10 cellular contexts compared by ENCODE assay signal in genomic region chr10:133100706-133101463, GRCh38. TPM values are rescaled to one million over a fixed set of nuclear protein-coding genes. Genes with fewer than 3 reads are reported as not detected.
DNase-seq lines count a peak whose midpoint lies in the region; ATAC-seq, FAIRE-seq and TF ChIP-seq lines count a peak whose summit lies in the region.
"Had no signal": no experiment of that assay in that cellular context is flagged by ENCODE, and none has a peak within 500 bp of the region (broad histone marks: within the 10 kb centered on the region; RNA-seq: fewer than 3 reads in every experiment).

No MANE protein-coding gene starts in this region.

- peak; percentile 73 for ATAC-seq in left lung
- ATAC-seq in psoas muscle: no peak

- H3K4me3 ChIP-seq in left lung (no peak overlapping the region), psoas muscle (no peak overlapping the region)
- H3K4me3 ChIP-seq: SK-N-MC had no signal

- H3K27me3 ChIP-seq in left lung: peaks cover 5 to 100% of the 10 kb centered on the region in 2 donors
- peaks cover 0 to 33% (median 6%) of the 10 kb centered on the region in 3 donors for H3K27me3 ChIP-seq in psoas muscle (ENCODE audit: insufficient read depth in 3 of 3, low read length in 2 of 3)

- no peak for FAIRE-seq in GM12892 (lab: Jason Lieb, UNC)

- peaks cover 0 to under 1% of the 10 kb centered on the region in 2 donors for H3K9me3 ChIP-seq in left lung
- no peaks in the 10 kb centered on the region for H3K9me3 ChIP-seq in psoas muscle

- no peaks in the 10 kb centered on the region for H3K4me1 ChIP-seq in left lung
- no peaks in the 10 kb centered on the region for H3K4me1 ChIP-seq in psoas muscle

- no peak for TF ChIP-seq POLR2A in GM12892 (IDR thresholded peaks at IDR 0.05; ENCODE audit: low read depth, low read length)

- intact Hi-C loops in left lung (cut with DNase I) (no loop called here), psoas muscle (cut with DNase I) (no loop called here)

- WGBS in psoas muscle, 3 donors: 48 to 62% (median 49%) methylated on average over 39 to 40 of the region's 40 CpGs

- DNase-seq in COLO668 (lab: John Stamatoyannopoulos, UW; ENCODE audit: unreplicated experiment): peak; percentile 13
- DNase-seq in HK-2 (ENCODE audit: unreplicated experiment): peak; percentile 29
- DNase-seq in activated CD8-positive, alpha-beta memory T cell treated with anti-CD3 and anti-CD28 coated beads, Interleukin-2, amount 50 U/mL, for 48 hours: peak; percentile 64
- peak in 1 of 2 donors; percentile 80 for DNase-seq in left lung
- no peak for DNase-seq in psoas muscle
- no peak for DNase-seq in GM12892 (ENCODE audit: insufficient read length)
- no peak for DNase-seq in pons (ENCODE audit: low spot score)
- no peak for DNase-seq in NCI-H2081 treated with DMSO at 0.1 percent for 48 hours (lab: John Stamatoyannopoulos, UW)
- DNase-seq: naive thymus-derived CD8-positive, alpha-beta T cell had no signal

- no peaks in the 10 kb centered on the region for H3K36me3 ChIP-seq in left lung
- no peaks in the 10 kb centered on the region for H3K36me3 ChIP-seq in psoas muscle (ENCODE audit: insufficient read depth in 1 of 2, low read depth in 1 of 2)

- TF ChIP-seq CTCF in left lung (IDR thresholded peaks at IDR 0.05) (no peak), psoas muscle (IDR thresholded peaks at IDR 0.05) (no peak)

- H3K27ac ChIP-seq in left lung (no peak overlapping the region), psoas muscle (no peak overlapping the region)
- H3K27ac ChIP-seq: SK-N-MC had no signal

RNA-seq across cellular contexts. Expression of gene ADGRA1, which starts 13.2 kb away (rescaled TPM):
- total RNA-seq in left lung (under 1 TPM in 1 of 2 donors, not detected in 1; 0.24 TPM), psoas muscle (under 1 TPM in 3 of 4 donors, not detected in 1; 0.06 to 0.84 (median 0.44) TPM)
- polyA plus RNA-seq in psoas muscle: under 1 TPM in 2 of 3 donors, not detected in 1; 0.05 to 0.08 TPM
- polyA plus RNA-seq in GM12892 (2012; ENCODE audit: missing spikeins): not detected
- total RNA-seq: naive thymus-derived CD8-positive, alpha-beta T cell had no signal
- polyA plus RNA-seq: naive thymus-derived CD8-positive, alpha-beta T cell had no signal

RNA-seq across cellular contexts. Expression of gene KNDC1, which starts 59.1 kb away (rescaled TPM):
- total RNA-seq in left lung (10 to 100 TPM in 1 of 2 donors, 1 to 10 TPM in 1; 8.4 to 10.4 TPM), psoas muscle (under 1 TPM in 1 of 4 donors, not detected in 3; 0.10 TPM)
- polyA plus RNA-seq in psoas muscle: under 1 TPM in 2 of 3 donors, not detected in 1; under 0.01 to 0.01 TPM
- polyA plus RNA-seq in GM12892 (2012; ENCODE audit: missing spikeins): 0.04 TPM
- polyA plus RNA-seq: naive thymus-derived CD8-positive, alpha-beta T cell had no signal

Comparison
In these comparisons a context has a peak if more than half of its experiments do, and no peak if none do; other contexts are left out.
1. DNase-seq: peak in COLO668 (single experiment), HK-2 (single experiment) and activated CD8-positive, alpha-beta memory T cell treated with anti-CD3 and anti-CD28 coated beads, Interleukin-2, amount 50 U/mL, for 48 hours (single experiment); none in psoas muscle (0 of 2), GM12892 (single experiment), pons (single experiment) and NCI-H2081 treated with DMSO at 0.1 percent for 48 hours (single experiment).
2. RNA of gene KNDC1, which starts 59.1 kb away (total RNA-seq): 8.4 to 10.4 TPM in left lung; 0.10 TPM in psoas muscle; every median in the first group is over 4 times any median in the second.